Comparison of ENCODE assay signal across 9 cellular contexts in the genomic region with DNA sequence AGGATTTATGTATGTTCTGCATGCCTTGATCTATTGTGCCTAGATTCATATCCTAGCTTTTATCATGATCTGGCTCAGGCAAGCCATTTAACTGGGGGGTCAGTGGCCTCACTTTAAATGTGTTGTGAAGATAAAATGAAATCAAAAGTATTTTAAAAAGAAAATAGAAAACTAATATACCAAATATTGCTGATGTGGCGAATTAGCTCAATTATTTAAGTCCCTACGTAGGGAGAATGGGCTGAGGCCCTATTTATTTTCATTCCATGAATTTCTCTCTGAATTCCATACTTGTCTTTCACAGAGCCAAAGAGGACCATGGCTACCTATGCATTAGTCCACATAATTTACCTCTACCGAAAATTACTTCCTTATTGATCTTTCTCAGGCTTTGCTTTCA. TPM values are rescaled to one million over a fixed set of nuclear protein-coding genes. Genes with fewer than 3 reads are reported as not detected.
A peak's percentile ranks its signal among the peaks of the same experiment; 100 is the strongest.
DNase-seq lines count a peak whose midpoint lies in the region; ATAC-seq and TF ChIP-seq lines count a peak whose summit lies in the region.
"Had no signal": no experiment of that assay in that cellular context is flagged by ENCODE, and none has a peak within 500 bp of the region (broad histone marks: within the 10 kb centered on the region; RNA-seq: fewer than 3 reads in every experiment).

No MANE protein-coding gene starts in this region.

- no peak for TF ChIP-seq CTCF in left lung (IDR thresholded peaks at IDR 0.05)
- TF ChIP-seq CTCF in transverse colon (IDR thresholded peaks at IDR 0.05) = no peak

- WGBS in transverse colon (ENCODE audit: low coverage in 1 of 2), 2 donors = 58 to 64% methylated on average over 3 of the region's 3 CpGs

- H3K4me1 ChIP-seq in left lung (peaks cover 0 to 20% of the 10 kb centered on the region in 2 donors), transverse colon (peaks cover 5 to 28% (median 18%) of the 10 kb centered on the region in 4 donors)

- H3K9me3 ChIP-seq in left lung = no peaks in the 10 kb centered on the region
- H3K9me3 ChIP-seq in transverse colon = no peaks in the 10 kb centered on the region

- no peaks in the 10 kb centered on the region for H3K36me3 ChIP-seq in left lung
- H3K36me3 ChIP-seq in transverse colon = no peaks in the 10 kb centered on the region

- H3K27me3 Mint-ChIP-seq in activated naive CD4-positive, alpha-beta T cell treated with anti-CD3 and anti-CD28 coated beads, Interleukin-2, amount 50 U/mL, for 24 hours = no peaks in the 10 kb centered on the region
- H3K27me3 Mint-ChIP-seq in activated naive CD8-positive, alpha-beta T cell treated with anti-CD3 and anti-CD28 coated beads, Interleukin-2, amount 50 U/mL, for 24 hours = no peaks in the 10 kb centered on the region

- DNase-seq in activated naive CD4-positive, alpha-beta T cell (lab: John Stamatoyannopoulos, UW) = no peak
- no peak for DNase-seq in activated naive CD8-positive, alpha-beta T cell treated with anti-CD3 and anti-CD28 coated beads, Interleukin-2, amount 50 U/mL, for 24 hours
- DNase-seq in left lung (no peak), transverse colon (no peak), SKM-1 (lab: John Stamatoyannopoulos, UW; ENCODE audit: unreplicated experiment) (no peak)
- DNase-seq: DMS153 had no signal

- H3K4me3 ChIP-seq in left lung = peak overlapping the region; percentile 87 to 97
- H3K4me3 ChIP-seq in transverse colon = peak overlapping the region in 3 of 4 donors; percentile 76 to 78 (median 77)

- in situ Hi-C loops in transverse colon (cut with MboI; ENCODE audit: low pct_ligation_motif_present in 1 of 4, low pct_unique_long_range_greater_than_20kb in 1 of 4, low sequenced_read_pairs in 3 of 4) = loop anchor here in 2 of 4 donors (10.0 to 25.0 kb wide), 2 partner anchors 52 to 315 kb away; a partner anchor contains a TSS

- peaks cover 31% of the 10 kb centered on the region for H3K36me3 Mint-ChIP-seq in activated naive CD4-positive, alpha-beta T cell treated with anti-CD3 and anti-CD28 coated beads, Interleukin-2, amount 50 U/mL, for 24 hours
- peaks cover 42% of the 10 kb centered on the region for H3K36me3 Mint-ChIP-seq in activated naive CD8-positive, alpha-beta T cell treated with anti-CD3 and anti-CD28 coated beads, Interleukin-2, amount 50 U/mL, for 24 hours (ENCODE audit: low read depth)

- ATAC-seq in activated naive CD8-positive, alpha-beta T cell treated with anti-CD3 and anti-CD28 coated beads, Interleukin-2, amount 50 U/mL, for 24 hours = no peak
- ATAC-seq in left lung (no peak), GM21723 (IDR thresholded peaks at IDR 0.05; ENCODE audit: unreplicated experiment) (no peak), GM21737 (IDR thresholded peaks at IDR 0.05; ENCODE audit: unreplicated experiment) (no peak)

- TF ChIP-seq EP300 in transverse colon (IDR thresholded peaks at IDR 0.05; ENCODE audit: low read depth) = no peak

- H3K27ac ChIP-seq in left lung = no peak overlapping the region
- peak overlapping the region in 2 of 4 donors; percentile 84 to 92 for H3K27ac ChIP-seq in transverse colon

- H3K9me3 Mint-ChIP-seq in activated naive CD4-positive, alpha-beta T cell treated with anti-CD3 and anti-CD28 coated beads, Interleukin-2, amount 50 U/mL, for 24 hours = peaks cover 17% of the 10 kb centered on the region
- peaks cover 24% of the 10 kb centered on the region for H3K9me3 Mint-ChIP-seq in activated naive CD8-positive, alpha-beta T cell treated with anti-CD3 and anti-CD28 coated beads, Interleukin-2, amount 50 U/mL, for 24 hours

- peak overlapping the region; percentile 83 for H3K27ac Mint-ChIP-seq in activated naive CD4-positive, alpha-beta T cell treated with anti-CD3 and anti-CD28 coated beads, Interleukin-2, amount 50 U/mL, for 24 hours
- peak overlapping the region; percentile 87 for H3K27ac Mint-ChIP-seq in activated naive CD8-positive, alpha-beta T cell treated with anti-CD3 and anti-CD28 coated beads, Interleukin-2, amount 50 U/mL, for 24 hours

- peaks cover 48% of the 10 kb centered on the region for H3K4me1 Mint-ChIP-seq in activated naive CD4-positive, alpha-beta T cell treated with anti-CD3 and anti-CD28 coated beads, Interleukin-2, amount 50 U/mL, for 24 hours
- peaks cover 38% of the 10 kb centered on the region for H3K4me1 Mint-ChIP-seq in activated naive CD8-positive, alpha-beta T cell treated with anti-CD3 and anti-CD28 coated beads, Interleukin-2, amount 50 U/mL, for 24 hours

- no peaks in the 10 kb centered on the region for H3K27me3 ChIP-seq in left lung
- no peaks in the 10 kb centered on the region for H3K27me3 ChIP-seq in transverse colon

- no peak for TF ChIP-seq POLR2A in transverse colon (IDR thresholded peaks at IDR 0.05)

- H3K4me3 Mint-ChIP-seq in activated naive CD4-positive, alpha-beta T cell treated with anti-CD3 and anti-CD28 coated beads, Interleukin-2, amount 50 U/mL, for 24 hours = peak overlapping the region; percentile 97
- H3K4me3 Mint-ChIP-seq in activated naive CD8-positive, alpha-beta T cell treated with anti-CD3 and anti-CD28 coated beads, Interleukin-2, amount 50 U/mL, for 24 hours = peak overlapping the region; percentile 89

- intact Hi-C loops in left lung (cut with DNase I) = no loop called here
- intact Hi-C loops in transverse colon (cut with DNase I; ENCODE audit: low total_unique reads) = no loop called here

RNA-seq across cellular contexts. Expression of a gene that starts 1.8 kb away (rescaled TPM):
- total RNA-seq in left lung = 1 to 10 TPM; 3.8 to 5.0 TPM
- 1 to 10 TPM in 3 of 4 donors, under 1 TPM in 1; 0.60 to 6.1 (median 6.0) TPM for total RNA-seq in transverse colon

RNA-seq across cellular contexts. Expression of a gene that starts 1.9 kb away (rescaled TPM):
- total RNA-seq in left lung = 1 to 10 TPM; 2.0 to 2.6 TPM
- total RNA-seq in transverse colon = 1 to 10 TPM in 3 of 4 donors, not detected in 1; 1.1 to 6.7 (median 2.5) TPM

RNA-seq across cellular contexts. Expression of a gene that starts 56.6 kb away (rescaled TPM):
- total RNA-seq in left lung (10 to 100 TPM; 24.6 to 28.6 TPM), transverse colon (10 to 100 TPM in 2 of 4 donors, 1 to 10 TPM in 2; 5.6 to 23.0 (median 12.8) TPM)
